In the genomic region with DNA sequence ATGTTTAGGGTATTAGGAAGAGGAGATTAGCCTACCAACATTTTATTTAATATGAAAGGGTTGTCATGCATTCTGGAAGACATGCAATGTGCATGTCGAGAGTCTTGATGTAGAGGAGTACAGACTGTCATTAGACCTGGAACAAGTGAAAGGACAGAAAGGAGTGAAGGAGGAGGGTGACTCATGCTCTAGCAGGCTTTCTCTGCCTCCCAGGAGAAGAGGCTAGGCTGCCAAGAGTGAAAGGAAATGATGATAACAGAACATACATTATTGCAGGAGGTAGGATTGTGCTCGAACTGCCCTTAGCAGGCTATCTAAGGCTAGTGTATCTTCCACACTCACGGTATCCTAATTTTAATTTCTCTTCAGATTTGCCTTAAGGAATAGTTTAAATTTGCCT, we compare ENCODE assay signal across 10 cellular contexts.
A peak's percentile ranks its signal among the peaks of the same experiment; 100 is the strongest.
DNase-seq lines count a peak whose midpoint lies in the region; ATAC-seq and TF ChIP-seq lines count a peak whose summit lies in the region.
"Had no signal": no experiment of that assay in that cellular context is flagged by ENCODE, and none has a peak within 500 bp of the region (broad histone marks: within the 10 kb centered on the region; RNA-seq: fewer than 3 reads in every experiment).

No MANE protein-coding gene starts in this region.

- dilution Hi-C loops in IMR-90 (cut with HindIII; ENCODE audit: low sequenced_read_pairs, unreplicated experiment) = no loop called here

- no peak overlapping the region for H3K14ac ChIP-seq in IMR-90 (replicated peaks; ENCODE audit: low read depth, low read length)

- H3K27ac ChIP-seq in IMR-90 (ENCODE audit: insufficient read depth, low read length) (no peak overlapping the region), brain microvascular endothelial cell (no peak overlapping the region), stomach (no peak overlapping the region)
- H3K27ac ChIP-seq: 22Rv1 had no signal

- no peak overlapping the region for H3K4me2 ChIP-seq in IMR-90 (ENCODE audit: low read depth, low read length)

- no peak overlapping the region for H2BK15ac ChIP-seq in IMR-90 (ENCODE audit: low read depth, low read length)

- peaks cover 4% of the 10 kb centered on the region; the same call in 1 of the 2 replicates for H3K9me1 ChIP-seq in IMR-90 (ENCODE audit: insufficient read depth, low read length)

- H3K4me1 Mint-ChIP-seq in natural killer cell treated with Interleukin-12 subunit alpha and Interleukin-12 subunit beta and Interleukin-15 and Interleukin-18, amount 100 ng/mL, for 72 hours (ENCODE audit: low read depth in 2 of 2) = peaks cover 65 to 76% of the 10 kb centered on the region in 2 donors

- TF ChIP-seq RAD21 in IMR-90 (IDR thresholded peaks at IDR 0.05; ENCODE audit: low read length) = no peak

- POLR2A ChIA-PET in IMR-90 (lab: Charles Lee; ENCODE audit: unreplicated experiment) = no interaction called here

- peaks cover 2% of the 10 kb centered on the region for H3K9me3 Mint-ChIP-seq in natural killer cell treated with Interleukin-12 subunit alpha and Interleukin-12 subunit beta and Interleukin-15 and Interleukin-18, amount 100 ng/mL, for 72 hours

- no peaks in the 10 kb centered on the region for H4K20me1 ChIP-seq in IMR-90 (ENCODE audit: insufficient read depth, low read length)

- H3K4me3 Mint-ChIP-seq in natural killer cell treated with Interleukin-12 subunit alpha and Interleukin-12 subunit beta and Interleukin-15 and Interleukin-18, amount 100 ng/mL, for 72 hours = no peak overlapping the region

- no peak for TF ChIP-seq CTCF in IMR-90 (conservative IDR thresholded peaks at IDR 0.05; ENCODE audit: low read depth, low read length)
- TF ChIP-seq CTCF in brain microvascular endothelial cell (IDR thresholded peaks at IDR 0.05; ENCODE audit: low read depth, low read length, missing control alignments) = no peak
- TF ChIP-seq CTCF in stomach (IDR thresholded peaks at IDR 0.05) = no peak

- no peak overlapping the region for H3K4me3 ChIP-seq in IMR-90 (ENCODE audit: insufficient read depth, low read depth, low read length)
- no peak overlapping the region for H3K4me3 ChIP-seq in brain microvascular endothelial cell (ENCODE audit: low read depth, low read length)
- no peak overlapping the region for H3K4me3 ChIP-seq in stomach

- TF ChIP-seq EP300 in stomach (IDR thresholded peaks at IDR 0.05) = no peak

- H3K79me1 ChIP-seq in IMR-90 (ENCODE audit: low read depth in 1 of 2, low read length in 2 of 2) = no peaks in the 10 kb centered on the region

- H3K27me3 ChIP-seq in IMR-90 (ENCODE audit: control insufficient read depth, insufficient read depth, low read length) (no peaks in the 10 kb centered on the region), brain microvascular endothelial cell (replicated peaks) (no peaks in the 10 kb centered on the region), stomach (no peaks in the 10 kb centered on the region)

- H3K23ac ChIP-seq in IMR-90 (ENCODE audit: low read depth, low read length) = no peak overlapping the region

- no peak overlapping the region for H4K5ac ChIP-seq in IMR-90 (ENCODE audit: low read depth, low read length)

- intact Hi-C loops in IMR-90 (cut with micrococcal nuclease) = no loop called here
- intact Hi-C loops in stomach (cut with DNase I; ENCODE audit: low total_unique reads) = no loop called here

- no peak overlapping the region for H4K8ac ChIP-seq in IMR-90 (ENCODE audit: low read depth in 2 of 2, low read length in 2 of 2)

- no peak overlapping the region for H2BK5ac ChIP-seq in IMR-90 (ENCODE audit: low read depth, low read length, poor library complexity, severe bottlenecking)

- no peak overlapping the region for H2AFZ ChIP-seq in IMR-90 (replicated peaks; ENCODE audit: low read length, poor library complexity)

- H4K91ac ChIP-seq in IMR-90 (ENCODE audit: insufficient read depth, low read depth, low read length) = no peak overlapping the region

- H2BK20ac ChIP-seq in IMR-90 (ENCODE audit: low read depth, low read length) = no peak overlapping the region

- no peak overlapping the region for H3K18ac ChIP-seq in IMR-90 (ENCODE audit: low read depth, low read length)

- no peaks in the 10 kb centered on the region for H3K4me1 ChIP-seq in IMR-90 (ENCODE audit: control insufficient read depth, insufficient read depth, low read length)
- peaks cover 0 to 5% (median 0%) of the 10 kb centered on the region in 4 donors for H3K4me1 ChIP-seq in stomach

- no peak overlapping the region for H3K9ac ChIP-seq in IMR-90 (ENCODE audit: low read depth, low read length)

- H2AK9ac ChIP-seq in IMR-90 (replicated peaks; ENCODE audit: low read depth, low read length, poor library complexity) = no peak overlapping the region

- H3K36me3 ChIP-seq in IMR-90 (ENCODE audit: control insufficient read depth, insufficient read depth, low read length) (peaks cover 5% of the 10 kb centered on the region; the same call in 1 of the 2 replicates), brain microvascular endothelial cell (replicated peaks) (no peaks in the 10 kb centered on the region), stomach (peaks cover 0 to 48% (median 24%) of the 10 kb centered on the region in 4 donors)

- H3K27me3 Mint-ChIP-seq in natural killer cell treated with Interleukin-12 subunit alpha and Interleukin-12 subunit beta and Interleukin-15 and Interleukin-18, amount 100 ng/mL, for 72 hours = no peaks in the 10 kb centered on the region

- ATAC-seq in IMR-90 (ENCODE audit: low read depth) = peak; percentile 92
- peak in 1 of 2 donors; percentile 50 for ATAC-seq in natural killer cell treated with Interleukin-12 subunit alpha and Interleukin-12 subunit beta and Interleukin-15 and Interleukin-18, amount 100 ng/mL, for 72 hours
- ATAC-seq in GM21723 (IDR thresholded peaks at IDR 0.05; ENCODE audit: unreplicated experiment) = no peak

- H3K36me3 Mint-ChIP-seq in natural killer cell treated with Interleukin-12 subunit alpha and Interleukin-12 subunit beta and Interleukin-15 and Interleukin-18, amount 100 ng/mL, for 72 hours = no peaks in the 10 kb centered on the region

- TF ChIP-seq POLR2A in IMR-90 (IDR thresholded peaks at IDR 0.05; ENCODE audit: low read depth, low read length) (no peak), stomach (IDR thresholded peaks at IDR 0.05) (no peak)

- no peaks in the 10 kb centered on the region; the same call in 1 of the 2 replicates for H3K9me3 ChIP-seq in IMR-90 (ENCODE audit: control insufficient read depth, insufficient read depth, low read length)
- no peaks in the 10 kb centered on the region for H3K9me3 ChIP-seq in stomach

- no peak overlapping the region for H3K4ac ChIP-seq in IMR-90 (ENCODE audit: low read depth, low read length)

- no TSS peak for BruUV-seq in IMR-90 (replicated peaks; lab: Mats Ljungman, UMichigan)

- peak; percentile 33 for DNase-seq in DMS53 (lab: John Stamatoyannopoulos, UW)
- no peak for DNase-seq in DMS53 treated with DMSO at 0.1 percent for 48 hours (lab: John Stamatoyannopoulos, UW; ENCODE audit: unreplicated experiment)
- peak; percentile 83 for DNase-seq in IMR-90
- peak; percentile 82 for DNase-seq in brain microvascular endothelial cell
- DNase-seq in natural killer cell treated with Interleukin-12 subunit alpha and Interleukin-12 subunit beta and Interleukin-15 and Interleukin-18, amount 100 ng/mL, for 72 hours (ENCODE audit: low spot score) = no peak
- no peak for DNase-seq in NCI-H345 (lab: John Stamatoyannopoulos, UW)
- DNase-seq in stomach = no peak
- DNase-seq: stimulated activated CD4-positive, alpha-beta T cell treated with anti-CD3 and anti-CD28 coated beads, Interleukin-4, amount 100 ng/mL, for 24 hours had no signal

- in situ Hi-C loops in IMR-90 (cut with MboI; ENCODE audit: low sequenced_read_pairs) (no loop called here), brain microvascular endothelial cell (cut with HindIII; ENCODE audit: low pct_ligation_motif_present, low sequenced_read_pairs) (no loop called here)

- H3K27ac Mint-ChIP-seq in natural killer cell treated with Interleukin-12 subunit alpha and Interleukin-12 subunit beta and Interleukin-15 and Interleukin-18, amount 100 ng/mL, for 72 hours = peak overlapping the region; percentile 13 to 65

- CTCF ChIA-PET in IMR-90 (lab: Yijun Ruan, JAX) = no interaction called here

- H3K56ac ChIP-seq in IMR-90 (ENCODE audit: extremely low read depth, insufficient read depth, low read length) = no peak overlapping the region

- no CpG with 5 or more reads among the region's 3 CpGs for WGBS in IMR-90 (ENCODE audit: extremely low coverage in 2 of 2, insufficient read length in 1 of 2), 2 experiments
- WGBS in stomach, 5 donors = 73 to 85% (median 81%) methylated on average over 3 of the region's 3 CpGs

- H2BK120ac ChIP-seq in IMR-90 (ENCODE audit: low read depth, low read length) = no peak overlapping the region

- no peak overlapping the region for H2AK5ac ChIP-seq in IMR-90 (ENCODE audit: low read depth, low read length)

TF ChIP-seq in IMR-90, 13 proteins besides CTCF, POLR2A, EP300 and RAD21:
- TF ChIP-seq RCOR1 (IDR thresholded peaks at IDR 0.05; ENCODE audit: insufficient replicate concordance, low read length) (no peak), NFE2L2 (IDR thresholded peaks at IDR 0.05; ENCODE audit: low read depth, low read length) (no peak), FOS (IDR thresholded peaks at IDR 0.05; ENCODE audit: low read depth, low read length) (peak; percentile 36; the same call in 1 of the 2 replicates)
- TF ChIP-seq, protein P1, sequence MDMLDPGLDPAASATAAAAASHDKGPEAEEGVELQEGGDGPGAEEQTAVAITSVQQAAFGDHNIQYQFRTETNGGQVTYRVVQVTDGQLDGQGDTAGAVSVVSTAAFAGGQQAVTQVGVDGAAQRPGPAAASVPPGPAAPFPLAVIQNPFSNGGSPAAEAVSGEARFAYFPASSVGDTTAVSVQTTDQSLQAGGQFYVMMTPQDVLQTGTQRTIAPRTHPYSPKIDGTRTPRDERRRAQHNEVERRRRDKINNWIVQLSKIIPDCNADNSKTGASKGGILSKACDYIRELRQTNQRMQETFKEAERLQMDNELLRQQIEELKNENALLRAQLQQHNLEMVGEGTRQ (IDR thresholded peaks at IDR 0.05; ENCODE audit: low read depth, low read length) = no peak

Comparison
In these comparisons a context has a peak if more than half of its experiments do, and no peak if none do; other contexts are left out.
1. DNase-seq: peak in DMS53 (single experiment), IMR-90 (single experiment) and brain microvascular endothelial cell (single experiment); none in DMS53 treated with DMSO at 0.1 percent for 48 hours (single experiment), natural killer cell treated with Interleukin-12 subunit alpha and Interleukin-12 subunit beta and Interleukin-15 and Interleukin-18, amount 100 ng/mL, for 72 hours (single experiment), NCI-H345 (single experiment) and stomach (single experiment).